Comparison of ENCODE assay signal across 1 cellular context in the genomic region with DNA sequence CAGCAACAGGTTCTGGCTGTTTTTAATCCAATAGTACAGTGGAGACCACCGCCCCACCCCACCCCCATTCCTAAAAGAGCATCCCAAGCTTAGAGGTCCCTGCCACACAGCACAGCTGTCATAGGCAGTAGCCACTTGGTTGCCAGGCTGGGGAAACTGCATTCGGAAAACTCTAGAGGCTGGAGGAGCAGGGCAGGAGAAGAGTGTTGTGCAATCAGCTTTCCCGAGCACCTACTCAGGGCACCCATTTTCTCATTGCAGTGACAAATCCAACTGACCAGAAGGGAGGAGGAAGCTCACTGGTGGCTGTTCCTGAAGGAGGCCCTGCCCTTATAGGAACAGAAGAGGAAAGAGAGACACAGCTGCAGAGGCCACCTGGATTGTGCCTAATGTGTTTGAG.
TF ChIP-seq lines count a peak whose summit lies in the region.

No MANE protein-coding gene starts in this region.

TF ChIP-seq in IMR-90, 13 proteins besides CTCF, POLR2A, EP300 and RAD21:
- TF ChIP-seq RCOR1 (IDR thresholded peaks at IDR 0.05; ENCODE audit: insufficient replicate concordance, low read length) = no peak
- peak; percentile 71 for TF ChIP-seq CEBPB (IDR thresholded peaks at IDR 0.05; ENCODE audit: low read depth, low read length)
